ENCODE assay signal across 12 cellular contexts in genomic region chr2:135840601-135841000, GRCh38. TPM values are rescaled to one million over a fixed set of nuclear protein-coding genes. Genes with fewer than 3 reads are reported as not detected.
DNase-seq lines count a peak whose midpoint lies in the region; ATAC-seq, FAIRE-seq and TF ChIP-seq lines count a peak whose summit lies in the region.
"Had no signal": no experiment of that assay in that cellular context is flagged by ENCODE, and none has a peak within 500 bp of the region (broad histone marks: within the 10 kb centered on the region; RNA-seq: fewer than 3 reads in every experiment).

No MANE protein-coding gene starts in this region.

- H3K9ac ChIP-seq in DND-41 (ENCODE audit: low read depth, low read length), result no peak overlapping the region
- no peak overlapping the region for H3K9ac ChIP-seq in endothelial cell of umbilical vein (replicated peaks; ENCODE audit: extremely low read depth, insufficient read depth, low read length)

- no peaks in the 10 kb centered on the region for H3K27me3 ChIP-seq in DND-41 (ENCODE audit: insufficient read depth, low read length, poor library complexity)
- H3K27me3 ChIP-seq in endothelial cell of umbilical vein (ENCODE audit: control insufficient read depth in 2 of 2, insufficient read depth in 2 of 2, low read length in 2 of 2), result no peaks in the 10 kb centered on the region

- CTCF ChIA-PET in endothelial cell of umbilical vein (lab: Charles Lee), result interaction anchor here (0.7 to 3.0 kb wide), 3 partner anchors 38 to 836 kb away, joined by 3 to 19 read pairs (median 3); no protein-coding TSS in a partner anchor

- ATAC-seq in DND-41 (ENCODE audit: insufficient read depth, low read depth), result no peak
- peak; percentile 25; the same call in 2 of the 3 replicates for ATAC-seq in SK-N-SH treated with all-trans-retinoic acid at 6 μM for 48 hours
- peak in 1 of 2 donors; percentile 46 for ATAC-seq in naive thymus-derived CD8-positive, alpha-beta T cell
- ATAC-seq in HG03135 (IDR thresholded peaks at IDR 0.05; ENCODE audit: unreplicated experiment), result no peak

- dilution Hi-C loops in endothelial cell of umbilical vein (cut with MboI; ENCODE audit: extremely low pct_ligation_motif_present, low sequenced_read_pairs), result no loop called here

- intact Hi-C loops in endothelial cell of umbilical vein (cut with micrococcal nuclease), result no loop called here

- TF ChIP-seq CTCF in DND-41 (IDR thresholded peaks at IDR 0.05; ENCODE audit: borderline replicate concordance, extremely low read depth, low read length, poor library complexity, severe bottlenecking) (no peak), endothelial cell of umbilical vein (IDR thresholded peaks at IDR 0.05; ENCODE audit: extremely low read depth in 1 of 2, insufficient read depth in 1 of 2, low read depth in 1 of 2, low read length in 2 of 2) (no peak)

- peaks cover 15% of the 10 kb centered on the region for H3K4me1 ChIP-seq in DND-41 (ENCODE audit: insufficient read depth, low read length)
- peaks cover 8% of the 10 kb centered on the region for H3K4me1 ChIP-seq in endothelial cell of umbilical vein (ENCODE audit: control insufficient read depth, extremely low read depth, insufficient read depth, low read length)

- peak; percentile 12 for FAIRE-seq in endothelial cell of umbilical vein (lab: Jason Lieb, UNC)

- H4K20me1 ChIP-seq in DND-41 (ENCODE audit: insufficient read depth, low read length), result peaks cover 8% of the 10 kb centered on the region; the same call in 1 of the 2 replicates
- no peaks in the 10 kb centered on the region for H4K20me1 ChIP-seq in endothelial cell of umbilical vein (replicated peaks; ENCODE audit: control insufficient read depth, extremely low read depth, insufficient read depth, low read length)

- no peaks in the 10 kb centered on the region for H3K9me3 Mint-ChIP-seq in naive thymus-derived CD8-positive, alpha-beta T cell
- H3K9me3 Mint-ChIP-seq: stimulated activated naive B cell treated with anti-CD40 and anti-IgM and Interleukin-4, amounts not matched to agents 10 μg/mL and 1 μg/mL and 100 μg/mL, for 72 hours had no signal

- H3K27ac Mint-ChIP-seq in naive thymus-derived CD8-positive, alpha-beta T cell, result peak overlapping the region; percentile 7 to 88 (median 31)
- H3K27ac Mint-ChIP-seq: stimulated activated naive B cell treated with anti-CD40 and anti-IgM and Interleukin-4, amounts not matched to agents 10 μg/mL and 1 μg/mL and 100 μg/mL, for 72 hours had no signal

- H3K4me2 ChIP-seq in DND-41 (ENCODE audit: insufficient read depth, low read length) (no peak overlapping the region), endothelial cell of umbilical vein (ENCODE audit: insufficient read depth, low read length) (no peak overlapping the region)

- H3K4me3 ChIP-seq in DND-41 (ENCODE audit: low read depth in 1 of 2, low read length in 2 of 2) (no peak overlapping the region), endothelial cell of umbilical vein (replicated peaks in 1 of 3; ENCODE audit: insufficient read depth in 1 of 3, low read depth in 1 of 3, low read length in 3 of 3) (no peak overlapping the region)
- H3K4me3 ChIP-seq: HAP-1 had no signal

- H3K4me1 Mint-ChIP-seq in naive thymus-derived CD8-positive, alpha-beta T cell, result peaks cover 9 to 32% (median 16%) of the 10 kb centered on the region in 4 donors

- H3K36me3 Mint-ChIP-seq in naive thymus-derived CD8-positive, alpha-beta T cell, result peaks cover 5 to 55% (median 18%) of the 10 kb centered on the region in 3 donors

- H3K9me3 ChIP-seq in DND-41 (ENCODE audit: insufficient read depth, low read length, severe bottlenecking), result no peaks in the 10 kb centered on the region
- no peaks in the 10 kb centered on the region for H3K9me3 ChIP-seq in endothelial cell of umbilical vein (replicated peaks; ENCODE audit: control insufficient read depth, insufficient read depth, low read length)
- H3K9me3 ChIP-seq: HAP-1 had no signal

- TSS peak; percentile 54 for BruUV-seq in endothelial cell of umbilical vein (replicated peaks; lab: Mats Ljungman, UMichigan)

- H3K79me2 ChIP-seq in DND-41 (ENCODE audit: insufficient read depth, low read length) (no peaks in the 10 kb centered on the region; the same call in 1 of the 2 replicates), endothelial cell of umbilical vein (ENCODE audit: control insufficient read depth, insufficient read depth, low read length) (no peaks in the 10 kb centered on the region)

- TF ChIP-seq POLR2A in endothelial cell of umbilical vein (IDR thresholded peaks at IDR 0.05; ENCODE audit: low read depth, low read length), result no peak

- POLR2A ChIA-PET in endothelial cell of umbilical vein (lab: Charles Lee), result interaction anchor here (0.6 kb wide), 1 partner anchor 333 kb away, joined by 4 read pairs; no protein-coding TSS in a partner anchor
- POLR2A ChIA-PET in naive thymus-derived CD8-positive, alpha-beta T cell (lab: Charles Lee), result no interaction called here

- no peak for DNase-seq in DND-41
- DNase-seq in endothelial cell of umbilical vein (ENCODE audit: low read depth, low spot score), result peak; percentile 35
- no peak for DNase-seq in naive thymus-derived CD8-positive, alpha-beta T cell
- DNase-seq in NCI-H1417 treated with DMSO at 0.1 percent for 48 hours (lab: John Stamatoyannopoulos, UW), result no peak
- DNase-seq in DMS53 (lab: John Stamatoyannopoulos, UW), result no peak
- DNase-seq in NCI-H2107 (lab: John Stamatoyannopoulos, UW), result no peak
- DNase-seq: left cardiac atrium; stimulated activated naive B cell treated with anti-CD40 and anti-IgM and Interleukin-4, amounts not matched to agents 10 μg/mL and 1 μg/mL and 100 μg/mL, for 72 hours had no signal

- no peak overlapping the region for H2AFZ ChIP-seq in DND-41 (ENCODE audit: low read depth, low read length)
- no peak overlapping the region for H2AFZ ChIP-seq in endothelial cell of umbilical vein (ENCODE audit: low read depth, low read length)

- H3K4me3 Mint-ChIP-seq in naive thymus-derived CD8-positive, alpha-beta T cell, result no peak overlapping the region
- H3K4me3 Mint-ChIP-seq: stimulated activated naive B cell treated with anti-CD40 and anti-IgM and Interleukin-4, amounts not matched to agents 10 μg/mL and 1 μg/mL and 100 μg/mL, for 72 hours had no signal

- no peaks in the 10 kb centered on the region for H3K27me3 Mint-ChIP-seq in naive thymus-derived CD8-positive, alpha-beta T cell
- H3K27me3 Mint-ChIP-seq: stimulated activated naive B cell treated with anti-CD40 and anti-IgM and Interleukin-4, amounts not matched to agents 10 μg/mL and 1 μg/mL and 100 μg/mL, for 72 hours had no signal

- H3K27ac ChIP-seq in DND-41 (ENCODE audit: low read length) (peak overlapping the region; percentile 4; the same call in 1 of the 2 replicates), endothelial cell of umbilical vein (ENCODE audit: insufficient read depth, low read depth, low read length) (no peak overlapping the region)
- H3K27ac ChIP-seq: HL-60 had no signal

- no peaks in the 10 kb centered on the region for H3K9me1 ChIP-seq in endothelial cell of umbilical vein (replicated peaks; ENCODE audit: control insufficient read depth, extremely low read depth, insufficient read depth, low read length)

- H3K36me3 ChIP-seq in DND-41 (ENCODE audit: insufficient read depth, low read length) (peaks cover 64% of the 10 kb centered on the region), endothelial cell of umbilical vein (ENCODE audit: control insufficient read depth in 2 of 2, extremely low read depth in 1 of 2, insufficient read depth in 2 of 2, low read length in 2 of 2) (peaks cover 0 to 3% of the 10 kb centered on the region in 2 experiments)

TF ChIP-seq in endothelial cell of umbilical vein, 7 proteins besides CTCF, POLR2A, EP300 and RAD21:
- no peak for TF ChIP-seq FOS (IDR thresholded peaks at IDR 0.05; ENCODE audit: borderline replicate concordance, insufficient read depth, low read length)
- no peak for TF ChIP-seq JUN (IDR thresholded peaks at IDR 0.05; ENCODE audit: borderline replicate concordance, insufficient read depth, insufficient read length, low read depth)
- TF ChIP-seq MYC (IDR thresholded peaks at IDR 0.05; ENCODE audit: low read depth, low read length), result no peak
- no peak for TF ChIP-seq POLR2AphosphoS5 (IDR thresholded peaks at IDR 0.05; ENCODE audit: insufficient read depth, low read depth, low read length)
- no peak for TF ChIP-seq MAX (IDR thresholded peaks at IDR 0.05; ENCODE audit: insufficient read depth, insufficient read length)
- TF ChIP-seq EZH2 (IDR thresholded peaks at IDR 0.05; ENCODE audit: borderline replicate concordance, low read depth, low read length, severe bottlenecking), result no peak
- no peak for TF ChIP-seq GATA2 (IDR thresholded peaks at IDR 0.05; ENCODE audit: insufficient read depth, insufficient read length, low read depth, low read length)

RNA-seq across cellular contexts. Expression of gene LCT, which starts 3.6 kb away (rescaled TPM):
- total RNA-seq in endothelial cell of umbilical vein, result 0.07 TPM in 1 of 2 replicates, not detected in the other
- 0.03 TPM in 1 of 2 replicates, not detected in the other for polyA plus RNA-seq in endothelial cell of umbilical vein
- polyA plus RNA-seq in endothelial cell of umbilical vein (2011; cell fraction: cytosol; rRNA removed), result not detected in 2 replicates
- polyA plus RNA-seq in endothelial cell of umbilical vein (2011; cell fraction: nucleus; rRNA removed), result not detected in 2 replicates
- polyA plus RNA-seq in endothelial cell of umbilical vein (2012), result not detected in 2 replicates
- polyA minus RNA-seq in endothelial cell of umbilical vein, result 0.05 TPM in 1 of 2 replicates, not detected in the other
- polyA minus RNA-seq in endothelial cell of umbilical vein (2011; cell fraction: cytosol; rRNA and poly(A)+ RNA removed), result not detected
- polyA minus RNA-seq in endothelial cell of umbilical vein (2011; cell fraction: nucleus; rRNA and poly(A)+ RNA removed), result 0.14 TPM in 2 replicates
- total RNA-seq in naive thymus-derived CD8-positive, alpha-beta T cell, result under 1 TPM; 0.22 to 0.36 TPM
- polyA plus RNA-seq in naive thymus-derived CD8-positive, alpha-beta T cell, result not detected
- total RNA-seq: left cardiac atrium had no signal

RNA-seq across cellular contexts. Expression of gene MCM6, which starts 35.6 kb away (rescaled TPM):
- total RNA-seq in endothelial cell of umbilical vein, result 48.1 and 52.6 TPM in 2 replicates
- 15.1 and 20.6 TPM in 2 replicates for polyA plus RNA-seq in endothelial cell of umbilical vein
- polyA plus RNA-seq in endothelial cell of umbilical vein (2011; cell fraction: cytosol; rRNA removed), result 26.3 and 28.9 TPM in 2 replicates
- polyA plus RNA-seq in endothelial cell of umbilical vein (2011; cell fraction: nucleus; rRNA removed), result 21.8 and 30.3 TPM in 2 replicates
- 28.5 and 41.4 TPM in 2 replicates for polyA plus RNA-seq in endothelial cell of umbilical vein (2012)
- 40.8 and 41.8 TPM in 2 replicates for polyA minus RNA-seq in endothelial cell of umbilical vein
- 49.3 TPM for polyA minus RNA-seq in endothelial cell of umbilical vein (2011; cell fraction: cytosol; rRNA and poly(A)+ RNA removed)
- 13.4 and 24.0 TPM in 2 replicates for polyA minus RNA-seq in endothelial cell of umbilical vein (2011; cell fraction: nucleus; rRNA and poly(A)+ RNA removed)
- 10 to 100 TPM; 26.3 to 29.6 TPM for total RNA-seq in naive thymus-derived CD8-positive, alpha-beta T cell
- polyA plus RNA-seq in naive thymus-derived CD8-positive, alpha-beta T cell, result 10 to 100 TPM; 19.2 to 24.3 (median 20.4) TPM
